In the genomic region with DNA sequence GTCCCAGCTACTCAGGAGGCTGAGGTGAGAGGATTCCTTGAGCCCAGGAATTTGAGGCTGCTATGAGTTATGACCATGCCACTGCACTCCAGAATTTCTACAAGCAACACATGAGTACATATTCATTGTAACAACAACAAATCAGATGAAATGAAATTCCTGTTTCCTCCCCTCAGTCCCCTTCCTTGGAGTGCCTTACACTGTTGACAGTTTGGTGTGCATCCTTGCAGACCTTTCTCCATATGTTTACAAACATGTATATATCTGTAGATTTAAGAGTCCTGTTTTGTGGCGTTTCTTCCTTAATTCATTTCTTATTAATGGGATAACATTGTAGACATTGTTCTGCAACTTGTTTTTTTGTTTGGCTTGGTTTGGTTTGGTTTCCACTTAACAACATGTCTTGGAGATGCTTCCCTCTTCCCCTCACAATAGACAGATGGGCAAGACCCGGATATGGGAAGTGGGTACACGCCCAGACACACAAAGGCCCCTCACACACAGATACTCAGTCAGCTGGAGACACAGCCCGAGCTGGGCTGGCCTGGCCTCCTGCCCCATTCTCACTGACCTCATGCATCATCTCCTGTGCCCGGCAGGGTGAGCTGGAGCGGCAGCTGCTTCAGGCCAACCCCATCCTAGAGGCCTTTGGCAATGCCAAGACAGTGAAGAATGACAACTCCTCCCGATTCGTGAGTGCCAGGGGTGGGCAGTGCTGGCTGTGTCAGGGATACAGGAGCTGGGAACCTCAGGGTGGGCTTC, we compare ENCODE assay signal across 16 cellular contexts. TPM values are rescaled to one million over a fixed set of nuclear protein-coding genes. Genes with fewer than 3 reads are reported as not detected.
DNase-seq lines count a peak whose midpoint lies in the region; ATAC-seq and TF ChIP-seq lines count a peak whose summit lies in the region.
"Had no signal": no experiment of that assay in that cellular context is flagged by ENCODE, and none has a peak within 500 bp of the region (broad histone marks: within the 10 kb centered on the region; RNA-seq: fewer than 3 reads in every experiment).

No MANE protein-coding gene starts in this region.

- H3K9me3 Mint-ChIP-seq in CD8-positive, alpha-beta T cell = peaks cover 3% of the 10 kb centered on the region

- no peak overlapping the region for H3K27ac ChIP-seq in osteoblast (ENCODE audit: low read depth, low read length)
- no peak overlapping the region for H3K27ac ChIP-seq in CD8-positive, alpha-beta T cell (ENCODE audit: low read depth, low read length)

- no peaks in the 10 kb centered on the region for H3K4me1 ChIP-seq in osteoblast (ENCODE audit: insufficient read depth, low read length)
- no peaks in the 10 kb centered on the region for H3K4me1 ChIP-seq in CD8-positive, alpha-beta T cell (ENCODE audit: insufficient read depth, low read length)

- CTCF ChIA-PET in CD8-positive, alpha-beta T cell (lab: Charles Lee) = no interaction called here

- H2AFZ ChIP-seq in osteoblast (ENCODE audit: low read length) = no peak overlapping the region

- no peaks in the 10 kb centered on the region for H4K20me1 ChIP-seq in osteoblast (ENCODE audit: insufficient read depth, low read length)

- H3K79me2 ChIP-seq in osteoblast (ENCODE audit: insufficient read depth, low read length) = no peaks in the 10 kb centered on the region

- no peaks in the 10 kb centered on the region for H3K36me3 ChIP-seq in osteoblast (ENCODE audit: insufficient read depth, low read length)
- no peaks in the 10 kb centered on the region for H3K36me3 ChIP-seq in CD8-positive, alpha-beta T cell (ENCODE audit: insufficient read depth, low read length)

- TF ChIP-seq CTCF in osteoblast (IDR thresholded peaks at IDR 0.05; ENCODE audit: extremely low read depth, low read depth, low read length) = no peak
- TF ChIP-seq CTCF in CD8-positive, alpha-beta T cell (IDR thresholded peaks at IDR 0.05) = no peak

- no peak overlapping the region for H3K4me3 ChIP-seq in osteoblast (ENCODE audit: insufficient read depth, low read length)
- no peak overlapping the region for H3K4me3 ChIP-seq in CD8-positive, alpha-beta T cell (ENCODE audit: low read depth, low read length)

- no peaks in the 10 kb centered on the region for H3K36me3 Mint-ChIP-seq in CD8-positive, alpha-beta T cell

- POLR2A ChIA-PET in CD8-positive, alpha-beta T cell (lab: Charles Lee) = no interaction called here

- no peak overlapping the region for H3K4me2 ChIP-seq in osteoblast (ENCODE audit: insufficient read depth, low read length)

- no peak overlapping the region for H3K4me3 Mint-ChIP-seq in CD8-positive, alpha-beta T cell

- H3K9me3 ChIP-seq in osteoblast (ENCODE audit: low read depth, low read length) = no peaks in the 10 kb centered on the region
- H3K9me3 ChIP-seq in CD8-positive, alpha-beta T cell (ENCODE audit: low read length) = no peaks in the 10 kb centered on the region

- no peak overlapping the region for H3K27ac Mint-ChIP-seq in CD8-positive, alpha-beta T cell

- peaks cover 23% of the 10 kb centered on the region for H3K27me3 Mint-ChIP-seq in CD8-positive, alpha-beta T cell (ENCODE audit: low read depth)

- H3K27me3 ChIP-seq in osteoblast (ENCODE audit: insufficient read depth, low read length) = no peaks in the 10 kb centered on the region
- H3K27me3 ChIP-seq in CD8-positive, alpha-beta T cell (ENCODE audit: insufficient read depth, low read length) = no peaks in the 10 kb centered on the region

- H3K4me1 Mint-ChIP-seq in CD8-positive, alpha-beta T cell (ENCODE audit: low read depth) = no peaks in the 10 kb centered on the region

- peak; percentile 88 for ATAC-seq in left ventricle myocardium superior
- ATAC-seq in HG03097 (IDR thresholded peaks at IDR 0.05; ENCODE audit: low FRiP score, unreplicated experiment) = no peak
- ATAC-seq in CD8-positive, alpha-beta T cell = no peak

- intact Hi-C loops in left ventricle myocardium superior (cut with micrococcal nuclease) = no loop called here
- intact Hi-C loops in CD8-positive, alpha-beta T cell (cut with DNase I, micrococcal nuclease) = no loop called here

- DNase-seq in Ammon's horn (ENCODE audit: low spot score) (peak; percentile 29), RKO (ENCODE audit: low spot score) (peak; percentile 22), left ventricle myocardium superior (peak; percentile 76), osteoblast (ENCODE audit: insufficient read length, low spot score, missing footprints) (peak; percentile 17), NCI-H446 (lab: John Stamatoyannopoulos, UW) (no peak)
- DNase-seq in CD8-positive, alpha-beta T cell = no peak
- no peak for DNase-seq in effector CD4-positive, alpha-beta T cell
- DNase-seq: COR-L47, DMS153, HCEC 1CT, NCI-H1092, NCI-H1694, NCI-H2107, NCI-H226, SIG-M5 had no signal

RNA-seq across cellular contexts. Expression of a gene that starts 21.7 kb away (rescaled TPM):
- total RNA-seq in left ventricle myocardium superior = 131 TPM
- total RNA-seq in osteoblast = under 0.01 TPM in 1 of 2 replicates, not detected in the other
- total RNA-seq in CD8-positive, alpha-beta T cell = not detected

Comparison
In these comparisons a context has a peak if more than half of its experiments do, and no peak if none do; other contexts are left out.
1. DNase-seq: peak in Ammon's horn (single experiment), RKO (single experiment), left ventricle myocardium superior (single experiment) and osteoblast (single experiment); none in CD8-positive, alpha-beta T cell (0 of 7), NCI-H446 (0 of 2) and effector CD4-positive, alpha-beta T cell (single experiment).
2. RNA of a gene that starts 21.7 kb away (total RNA-seq): 131 TPM in left ventricle myocardium superior (single experiment); under 0.01 TPM in osteoblast and not detected in CD8-positive, alpha-beta T cell; every median in the first group is over 100 times any median in the second.